In the genomic region with DNA sequence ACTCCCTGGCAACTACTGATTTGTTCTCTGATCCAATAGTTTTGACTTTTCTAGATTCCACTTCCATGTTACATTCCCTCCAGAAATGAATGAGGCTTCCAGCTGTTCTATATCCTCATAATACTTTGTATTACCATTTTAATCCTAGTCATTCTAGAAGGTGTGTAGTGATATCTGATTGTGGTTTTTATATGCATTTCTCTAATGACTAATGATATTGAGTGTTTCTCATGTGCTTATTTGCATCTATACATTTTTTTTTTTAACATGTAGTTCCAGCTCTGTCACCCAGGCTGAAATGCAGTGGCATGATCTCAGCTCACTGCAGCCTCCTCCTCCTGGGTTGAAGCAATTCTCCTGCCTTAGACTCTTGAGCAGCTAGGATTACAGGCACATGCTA, we compare ENCODE assay signal across 22 cellular contexts. TPM values are rescaled to one million over a fixed set of nuclear protein-coding genes. Genes with fewer than 3 reads are reported as not detected.
DNase-seq lines count a peak whose midpoint lies in the region; ATAC-seq, FAIRE-seq and TF ChIP-seq lines count a peak whose summit lies in the region.
"Had no signal": no experiment of that assay in that cellular context is flagged by ENCODE, and none has a peak within 500 bp of the region (broad histone marks: within the 10 kb centered on the region; RNA-seq: fewer than 3 reads in every experiment).

No MANE protein-coding gene starts in this region.

- BruUV-seq in GM12878 (replicated peaks; lab: Mats Ljungman, UMichigan): no TSS peak

- no peak for TF ChIP-seq POLR2A in GM12878 (IDR thresholded peaks at IDR 0.05; ENCODE audit: low read depth, low read length)

- no peaks in the 10 kb centered on the region for H3K27me3 ChIP-seq in GM12878 (replicated peaks in 1 of 2; ENCODE audit: control insufficient read depth in 2 of 2, insufficient read depth in 2 of 2, low read length in 1 of 2)
- H3K27me3 ChIP-seq in SJCRH30: no peaks in the 10 kb centered on the region
- H3K27me3 ChIP-seq in psoas muscle (ENCODE audit: insufficient read depth in 3 of 3, low read length in 2 of 3): no peaks in the 10 kb centered on the region

- peaks cover 70% of the 10 kb centered on the region for H3K79me2 ChIP-seq in GM12878 (ENCODE audit: control insufficient read depth, insufficient read depth, low read length)

- H3K9ac ChIP-seq in GM12878 (ENCODE audit: control insufficient read depth, insufficient read depth, low read length): no peak overlapping the region

- intact Hi-C loops in activated CD8-positive, alpha-beta T cell treated with anti-CD3 and anti-CD28 coated beads for 36 hours (cut with micrococcal nuclease): no loop called here
- intact Hi-C loops in GM12878 (cut with micrococcal nuclease; ENCODE audit: unreplicated experiment) (no loop called here), natural killer cell (cut with micrococcal nuclease) (no loop called here), psoas muscle (cut with DNase I) (no loop called here)

- TF ChIP-seq CTCF in activated CD8-positive, alpha-beta T cell treated with anti-CD3 and anti-CD28 coated beads for 36 hours (IDR thresholded peaks at IDR 0.05): no peak
- TF ChIP-seq CTCF in GM12878 (IDR thresholded peaks at IDR 0.05 in 2 of 3, conservative IDR thresholded peaks at IDR 0.05 in 1 of 3; ENCODE audit: control insufficient read depth in 2 of 3, extremely low read depth in 1 of 3, insufficient read depth in 1 of 3, low read depth in 3 of 3, low read length in 3 of 3) (no peak), natural killer cell (IDR thresholded peaks at IDR 0.05) (no peak), psoas muscle (IDR thresholded peaks at IDR 0.05) (no peak)

- no peak overlapping the region for H2AFZ ChIP-seq in GM12878 (ENCODE audit: control insufficient read depth, low read depth, low read length)
- H2AFZ ChIP-seq: PC-9 had no signal

- TF ChIP-seq RAD21 in GM12878 (IDR thresholded peaks at IDR 0.05; ENCODE audit: insufficient read depth, low read depth, low read length): no peak

- peaks cover 9% of the 10 kb centered on the region for H3K9me3 ChIP-seq in GM12878 (replicated peaks; ENCODE audit: control insufficient read depth, insufficient read depth, low read length)
- no peaks in the 10 kb centered on the region; the same call in 1 of the 2 replicates for H3K9me3 ChIP-seq in SJCRH30 (replicated peaks)
- H3K9me3 ChIP-seq in psoas muscle: no peaks in the 10 kb centered on the region

- no peak overlapping the region for H3K27ac Mint-ChIP-seq in activated CD8-positive, alpha-beta T cell treated with anti-CD3 and anti-CD28 coated beads for 36 hours
- no peak overlapping the region for H3K27ac Mint-ChIP-seq in activated CD8-positive, alpha-beta T cell treated with anti-CD3 and anti-CD28 coated beads, Interleukin-2, amount 10 ng/mL, durations not matched to agents 7 days and 5 days
- H3K27ac Mint-ChIP-seq in IgD-negative memory B cell: peak overlapping the region in 2 of 3 donors; percentile 44 to 48
- H3K27ac Mint-ChIP-seq in natural killer cell: peak overlapping the region; percentile 54 to 92

- DNase-seq in activated CD8-positive, alpha-beta T cell treated with anti-CD3 and anti-CD28 coated beads for 36 hours: no peak
- DNase-seq in activated CD8-positive, alpha-beta T cell treated with anti-CD3 and anti-CD28 coated beads, Interleukin-2, amount 10 ng/mL, durations not matched to agents 7 days and 5 days: no peak
- no peak for DNase-seq in GM12878 (ENCODE audit: low read depth, low spot score)
- DNase-seq in natural killer cell: no peak
- DNase-seq in SJCRH30: no peak
- no peak for DNase-seq in psoas muscle
- DNase-seq: KG1, NCI-H1048, NCI-H1436, NCI-H1930, NCI-H226, NCI-H524, PC-9, SIG-M5 had no signal

- H3K36me3 ChIP-seq in GM12878 (ENCODE audit: control insufficient read depth in 2 of 2, insufficient read depth in 2 of 2, low read length in 1 of 2) (peaks cover 0 to 10% of the 10 kb centered on the region in 2 experiments; a peak in 3 of 4 replicates), SJCRH30 (no peaks in the 10 kb centered on the region), psoas muscle (ENCODE audit: insufficient read depth in 1 of 2, low read depth in 1 of 2) (no peaks in the 10 kb centered on the region)

- peaks cover 1% of the 10 kb centered on the region for H3K36me3 Mint-ChIP-seq in activated CD8-positive, alpha-beta T cell treated with anti-CD3 and anti-CD28 coated beads for 36 hours (ENCODE audit: low read depth)
- H3K36me3 Mint-ChIP-seq in activated CD8-positive, alpha-beta T cell treated with anti-CD3 and anti-CD28 coated beads, Interleukin-2, amount 10 ng/mL, durations not matched to agents 7 days and 5 days (ENCODE audit: low read depth): peaks cover 62% of the 10 kb centered on the region
- peaks cover 9% of the 10 kb centered on the region for H3K36me3 Mint-ChIP-seq in IgD-negative memory B cell
- peaks cover 26% of the 10 kb centered on the region for H3K36me3 Mint-ChIP-seq in natural killer cell

- H3K4me1 Mint-ChIP-seq in activated CD8-positive, alpha-beta T cell treated with anti-CD3 and anti-CD28 coated beads for 36 hours (ENCODE audit: low read depth): peaks cover 36% of the 10 kb centered on the region
- H3K4me1 Mint-ChIP-seq in activated CD8-positive, alpha-beta T cell treated with anti-CD3 and anti-CD28 coated beads, Interleukin-2, amount 10 ng/mL, durations not matched to agents 7 days and 5 days (ENCODE audit: low read depth): peaks cover 51% of the 10 kb centered on the region
- peaks cover 33 to 65% (median 38%) of the 10 kb centered on the region in 3 donors for H3K4me1 Mint-ChIP-seq in IgD-negative memory B cell
- H3K4me1 Mint-ChIP-seq in natural killer cell: peaks cover 80 to 87% of the 10 kb centered on the region in 2 donors

- CTCF ChIA-PET in activated CD8-positive, alpha-beta T cell treated with anti-CD3 and anti-CD28 coated beads for 36 hours (lab: Charles Lee): no interaction called here
- CTCF ChIA-PET in activated CD8-positive, alpha-beta T cell treated with anti-CD3 and anti-CD28 coated beads, Interleukin-2, amount 10 ng/mL, durations not matched to agents 7 days and 5 days (lab: Charles Lee): no interaction called here
- CTCF ChIA-PET in GM12878 (lab: Yijun Ruan, JAX): no interaction called here

- H3K4me3 ChIP-seq in GM12878 (no peak overlapping the region), SJCRH30 (no peak overlapping the region), psoas muscle (no peak overlapping the region)
- H3K4me3 ChIP-seq: PC-9 had no signal

- no peak overlapping the region for H3K4me3 Mint-ChIP-seq in activated CD8-positive, alpha-beta T cell treated with anti-CD3 and anti-CD28 coated beads for 36 hours
- no peak overlapping the region for H3K4me3 Mint-ChIP-seq in activated CD8-positive, alpha-beta T cell treated with anti-CD3 and anti-CD28 coated beads, Interleukin-2, amount 10 ng/mL, durations not matched to agents 7 days and 5 days
- H3K4me3 Mint-ChIP-seq in IgD-negative memory B cell (peak overlapping the region in 2 of 4 donors; percentile 38 to 75), natural killer cell (peak overlapping the region; percentile 77)
- H3K4me3 Mint-ChIP-seq: CD8-positive, alpha-beta T cell had no signal

- H3K27ac ChIP-seq in GM12878 (ENCODE audit: control insufficient read depth, insufficient read depth) (no peak overlapping the region), SJCRH30 (no peak overlapping the region), psoas muscle (no peak overlapping the region)
- H3K27ac ChIP-seq: PC-9, RWPE1 had no signal

- in situ Hi-C loops in GM12878 (cut with MboI): no loop called here

- H3K4me1 ChIP-seq in GM12878 (ENCODE audit: control insufficient read depth, insufficient read depth, low read length) (peaks cover 14% of the 10 kb centered on the region), SJCRH30 (no peaks in the 10 kb centered on the region), psoas muscle (no peaks in the 10 kb centered on the region)

- ATAC-seq in activated CD8-positive, alpha-beta T cell treated with anti-CD3 and anti-CD28 coated beads for 36 hours: peak; percentile 34
- no peak for ATAC-seq in activated CD8-positive, alpha-beta T cell treated with anti-CD3 and anti-CD28 coated beads, Interleukin-2, amount 10 ng/mL, durations not matched to agents 7 days and 5 days
- ATAC-seq in GM12878: no peak; the same call in 2 of the 3 replicates
- no peak for ATAC-seq in natural killer cell
- ATAC-seq in HG02763 (IDR thresholded peaks at IDR 0.05; ENCODE audit: unreplicated experiment): no peak
- ATAC-seq in psoas muscle: no peak
- ATAC-seq: CD8-positive, alpha-beta T cell had no signal

- H3K27me3 Mint-ChIP-seq in activated CD8-positive, alpha-beta T cell treated with anti-CD3 and anti-CD28 coated beads for 36 hours: no peaks in the 10 kb centered on the region
- H3K27me3 Mint-ChIP-seq in activated CD8-positive, alpha-beta T cell treated with anti-CD3 and anti-CD28 coated beads, Interleukin-2, amount 10 ng/mL, durations not matched to agents 7 days and 5 days (ENCODE audit: low read depth): no peaks in the 10 kb centered on the region
- no peaks in the 10 kb centered on the region for H3K27me3 Mint-ChIP-seq in IgD-negative memory B cell
- H3K27me3 Mint-ChIP-seq in natural killer cell (ENCODE audit: low read depth in 2 of 2): no peaks in the 10 kb centered on the region

- RAD21 ChIA-PET in GM12878 (lab: Charles Lee; ENCODE audit: unreplicated experiment): interaction anchor here (0.7 kb wide), 1 partner anchor 25 kb away, joined by 3 read pairs; no protein-coding TSS in a partner anchor

- H4K20me1 ChIP-seq in GM12878 (ENCODE audit: control insufficient read depth, insufficient read depth): no peaks in the 10 kb centered on the region

- no peak for FAIRE-seq in GM12878 (lab: Jason Lieb, UNC)
- FAIRE-seq: D721Med, H54 had no signal

- H3K4me2 ChIP-seq in GM12878 (ENCODE audit: control insufficient read depth, insufficient read depth): 0 out of 2 replicates have a peak overlapping the region, but pooled peaks have one; percentile 35
- H3K4me2 ChIP-seq: PC-9 had no signal

- TF ChIP-seq EP300 in GM12878 (IDR thresholded peaks at IDR 0.05; ENCODE audit: borderline replicate concordance in 1 of 2, control insufficient read depth in 1 of 2, low read depth in 2 of 2, low read length in 2 of 2): no peak

- SMC1A ChIA-PET in GM12878 (lab: Charles Lee; ENCODE audit: uncharacterized antibody, unreplicated experiment): interaction anchor here (0.7 to 0.8 kb wide), 3 partner anchors 13 to 414 kb away, joined by 3 to 4 read pairs (median 3); partner anchors contain the start of gene CCDC102A

- POLR2A ChIA-PET in activated CD8-positive, alpha-beta T cell treated with anti-CD3 and anti-CD28 coated beads for 36 hours (lab: Charles Lee): no interaction called here
- POLR2A ChIA-PET in activated CD8-positive, alpha-beta T cell treated with anti-CD3 and anti-CD28 coated beads, Interleukin-2, amount 10 ng/mL, durations not matched to agents 7 days and 5 days (lab: Charles Lee): no interaction called here
- POLR2A ChIA-PET in GM12878 (lab: Charles Lee): no interaction called here

- H3K9me3 Mint-ChIP-seq in activated CD8-positive, alpha-beta T cell treated with anti-CD3 and anti-CD28 coated beads for 36 hours: no peaks in the 10 kb centered on the region
- peaks cover 4% of the 10 kb centered on the region for H3K9me3 Mint-ChIP-seq in activated CD8-positive, alpha-beta T cell treated with anti-CD3 and anti-CD28 coated beads, Interleukin-2, amount 10 ng/mL, durations not matched to agents 7 days and 5 days (ENCODE audit: insufficient read depth)
- H3K9me3 Mint-ChIP-seq in IgD-negative memory B cell (no peaks in the 10 kb centered on the region), natural killer cell (no peaks in the 10 kb centered on the region)
- H3K9me3 Mint-ChIP-seq: CD8-positive, alpha-beta T cell had no signal

RNA-seq across cellular contexts. Expression of gene ADGRG5, which starts 7.3 kb away (rescaled TPM):
- 1 to 10 TPM; 4.8 to 5.5 TPM for total RNA-seq in activated CD8-positive, alpha-beta T cell treated with anti-CD3 and anti-CD28 coated beads for 36 hours
- total RNA-seq in activated CD8-positive, alpha-beta T cell treated with anti-CD3 and anti-CD28 coated beads, Interleukin-2, amount 10 ng/mL, durations not matched to agents 7 days and 5 days: 10 to 100 TPM; 16.0 to 18.1 TPM
- polyA plus RNA-seq in IgD-negative memory B cell (33.5 TPM), GM12878 (2011; rRNA removed) (1.3 and 5.6 TPM in 2 replicates), GM12878 (2014; fragmentation: Illumina TruSeq; extraction: Trizol) (8.4 and 19.2 TPM in 2 replicates), GM12878 (2014; fragmentation: Nextera tagmentation; extraction: Ambion mirVana) (1 to 10 TPM; 1.7 to 2.7 TPM), GM12878 (2014; rRNA removed) (25.9 and 35.1 TPM in 2 replicates), GM12878 (2016; fragmentation: Nextera tagmentation; extraction: Ambion mirVana) (10 to 100 TPM; 50.8 to 56.0 TPM), psoas muscle (under 1 TPM in 1 of 3 donors, not detected in 2; 0.05 TPM)
- 40.4 and 40.7 TPM in 2 replicates for total RNA-seq in GM12878 (2013; cell fraction: nucleolus; rRNA removed)
- total RNA-seq in GM12878 (2014; rRNA removed) (24.5 and 30.4 TPM in 2 replicates), GM12878 (2014; rRNA removed; fragmentation: Illumina TruSeq; extraction: Trizol) (6.5 and 7.7 TPM in 2 replicates), GM12878 (2021) (26.6 and 30.1 TPM in 2 replicates), natural killer cell (100 to 1,000 TPM in 1 of 3 donors, 10 to 100 TPM in 2; 83.2 to 118 (median 94.5) TPM), psoas muscle (under 1 TPM in 3 of 4 donors, not detected in 1; 0.11 to 0.37 (median 0.19) TPM)
- 18.3 TPM for polyA plus RNA-seq in GM12878 (2011; ENCODE audit: low read depth)
- polyA plus RNA-seq in GM12878 (2011; cell fraction: cytosol; rRNA removed): 4.9 and 5.6 TPM in 2 replicates
- polyA plus RNA-seq in GM12878 (2011; cell fraction: nucleus; rRNA removed): 17.9 and 18.9 TPM in 2 replicates
- 26.7 and 36.0 TPM in 2 replicates for polyA plus RNA-seq in GM12878 (2012)
- polyA minus RNA-seq in GM12878 (2011; rRNA and poly(A)+ RNA removed): 5.4 and 6.9 TPM in 2 replicates
- 2.2 and 2.3 TPM in 2 replicates for polyA minus RNA-seq in GM12878 (2011; cell fraction: cytosol; rRNA and poly(A)+ RNA removed)
- polyA minus RNA-seq in GM12878 (2011; cell fraction: nucleus; rRNA and poly(A)+ RNA removed): 5.6 and 8.6 TPM in 2 replicates
- total RNA-seq in SJCRH30 (2014; rRNA removed; shearing (Covaris generic)): not detected in 2 replicates
- total RNA-seq: A172, PC-9 had no signal
- polyA plus RNA-seq: BJ had no signal

RNA-seq across cellular contexts. Expression of gene CCDC102A, which starts 13.4 kb away (rescaled TPM):
- 1 to 10 TPM; 7.1 to 7.9 TPM for total RNA-seq in activated CD8-positive, alpha-beta T cell treated with anti-CD3 and anti-CD28 coated beads for 36 hours
- total RNA-seq in activated CD8-positive, alpha-beta T cell treated with anti-CD3 and anti-CD28 coated beads, Interleukin-2, amount 10 ng/mL, durations not matched to agents 7 days and 5 days: 10 to 100 TPM; 16.3 to 18.2 TPM
- 15.1 TPM for polyA plus RNA-seq in IgD-negative memory B cell
- total RNA-seq in GM12878 (2013; cell fraction: nucleolus; rRNA removed): 3.6 and 3.7 TPM in 2 replicates
- 3.5 and 5.9 TPM in 2 replicates for total RNA-seq in GM12878 (2014; rRNA removed)
- total RNA-seq in GM12878 (2014; rRNA removed; fragmentation: Illumina TruSeq; extraction: Trizol): 1.2 and 1.6 TPM in 2 replicates
- 5.1 and 5.6 TPM in 2 replicates for total RNA-seq in GM12878 (2021)
- 2.3 TPM for polyA plus RNA-seq in GM12878 (2011; ENCODE audit: low read depth)
- 2.2 and 5.1 TPM in 2 replicates for polyA plus RNA-seq in GM12878 (2011; rRNA removed)
- polyA plus RNA-seq in GM12878 (2011; cell fraction: cytosol; rRNA removed): 8.5 and 10.0 TPM in 2 replicates
- polyA plus RNA-seq in GM12878 (2011; cell fraction: nucleus; rRNA removed): 7.4 and 10.5 TPM in 2 replicates
- 4.2 and 5.2 TPM in 2 replicates for polyA plus RNA-seq in GM12878 (2012)
- polyA plus RNA-seq in GM12878 (2014; fragmentation: Illumina TruSeq; extraction: Trizol): 0.59 and 0.76 TPM in 2 replicates
- polyA plus RNA-seq in GM12878 (2014; fragmentation: Nextera tagmentation; extraction: Ambion mirVana): under 1 TPM; 0.03 to 0.53 TPM
- polyA plus RNA-seq in GM12878 (2014; rRNA removed): 3.3 and 4.1 TPM in 2 replicates
- polyA plus RNA-seq in GM12878 (2016; fragmentation: Nextera tagmentation; extraction: Ambion mirVana): 1 to 10 TPM in 1 of 2 experiments, under 1 TPM in 1; 0.63 to 3.3 TPM
- 1.6 and 4.7 TPM in 2 replicates for polyA minus RNA-seq in GM12878 (2011; rRNA and poly(A)+ RNA removed)
- 2.1 TPM in 2 replicates for polyA minus RNA-seq in GM12878 (2011; cell fraction: cytosol; rRNA and poly(A)+ RNA removed)
- polyA minus RNA-seq in GM12878 (2011; cell fraction: nucleus; rRNA and poly(A)+ RNA removed): 0.60 and 1.8 TPM in 2 replicates
- total RNA-seq in natural killer cell: 10 to 100 TPM; 15.5 to 24.4 (median 17.1) TPM
- 9.7 and 11.1 TPM in 2 replicates for total RNA-seq in SJCRH30 (2014; rRNA removed; shearing (Covaris generic))
- total RNA-seq in psoas muscle: 1 to 10 TPM; 1.2 to 2.4 (median 1.9) TPM
- 1 to 10 TPM in 2 of 3 donors, under 1 TPM in 1; 0.95 to 2.1 (median 1.2) TPM for polyA plus RNA-seq in psoas muscle

Comparison
In these comparisons a context has a peak if more than half of its experiments do, and no peak if none do; other contexts are left out.
1. H3K27ac Mint-ChIP-seq: peak in IgD-negative memory B cell (2 of 3) and natural killer cell (2 of 2); none in activated CD8-positive, alpha-beta T cell treated with anti-CD3 and anti-CD28 coated beads for 36 hours (single experiment) and activated CD8-positive, alpha-beta T cell treated with anti-CD3 and anti-CD28 coated beads, Interleukin-2, amount 10 ng/mL, durations not matched to agents 7 days and 5 days (single experiment).